ENCODE assay signal across 8 cellular contexts in the genomic region with DNA sequence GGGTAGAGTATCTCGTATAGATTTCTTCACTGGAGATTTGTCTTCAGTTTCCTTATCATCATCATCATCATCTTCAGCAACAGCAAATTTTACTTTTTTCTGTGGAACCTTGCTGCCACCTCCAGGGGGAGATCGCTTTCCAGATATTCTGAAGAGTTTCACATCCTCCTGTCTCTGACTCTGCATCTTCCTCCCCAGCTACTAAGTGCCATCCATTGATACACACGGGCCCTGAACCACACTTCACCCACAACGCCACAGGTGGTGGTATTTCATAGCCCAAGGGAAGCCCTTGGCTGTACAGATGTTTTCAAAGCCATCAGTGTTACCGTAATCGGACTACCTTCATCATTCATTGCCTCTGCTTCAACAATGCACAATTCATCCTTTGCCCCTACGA.
DNase-seq lines count a peak whose midpoint lies in the region; ATAC-seq and TF ChIP-seq lines count a peak whose summit lies in the region.

No MANE protein-coding gene starts in this region.

- peak overlapping the region; percentile 74 to 97 (median 90) for H3K27ac Mint-ChIP-seq in immature natural killer cell

- no peaks in the 10 kb centered on the region for H3K9me3 Mint-ChIP-seq in immature natural killer cell

- peak overlapping the region; percentile 53 to 75 (median 64) for H3K4me3 Mint-ChIP-seq in immature natural killer cell

- ATAC-seq in GM19351 (IDR thresholded peaks at IDR 0.05; ENCODE audit: unreplicated experiment) (peak; percentile 70), HG03520 (IDR thresholded peaks at IDR 0.05; ENCODE audit: unreplicated experiment) (peak; percentile 42), omental fat pad (ENCODE audit: low FRiP score) (no peak)

- DNase-seq in AG09319 (ENCODE audit: extremely low read depth, low read depth) (no peak), activated T-cell treated with anti-CD3 and anti-CD28 coated beads for 4 hours (peak; percentile 33), immature natural killer cell (peak; percentile 55 to 65 (median 62)), cortex of kidney (lab: John Stamatoyannopoulos, UW) (no peak), omental fat pad (ENCODE audit: low spot score) (no peak), NCI-H1694 treated with DMSO at 0.1 percent for 48 hours (lab: John Stamatoyannopoulos, UW) (no peak)

- H3K4me1 Mint-ChIP-seq in immature natural killer cell = peaks cover 89 to 98% of the 10 kb centered on the region in 2 donors

- peak; percentile 13; the same call in 1 of the 2 replicates for TF ChIP-seq CTCF in AG09319 (IDR thresholded peaks at IDR 0.05; ENCODE audit: low read depth, low read length)
- no peak for TF ChIP-seq CTCF in omental fat pad (IDR thresholded peaks at IDR 0.05)

- peaks cover 0 to 14% (median 11%) of the 10 kb centered on the region in 3 donors for H3K36me3 Mint-ChIP-seq in immature natural killer cell

- peaks cover 3 to 29% (median 4%) of the 10 kb centered on the region in 3 donors for H3K27me3 Mint-ChIP-seq in immature natural killer cell (ENCODE audit: low read depth in 3 of 3)

Comparison
In these comparisons a context has a peak if more than half of its experiments do, and no peak if none do; other contexts are left out.
1. DNase-seq: peak in activated T-cell treated with anti-CD3 and anti-CD28 coated beads for 4 hours (single experiment) and immature natural killer cell (3 of 3); none in AG09319 (single experiment), cortex of kidney (single experiment), omental fat pad (single experiment) and NCI-H1694 treated with DMSO at 0.1 percent for 48 hours (single experiment).